Comparison of ENCODE assay signal across 19 cellular contexts in genomic region chr2:188573453-188573852, GRCh38.
DNase-seq lines count a peak whose midpoint lies in the region; ATAC-seq and TF ChIP-seq lines count a peak whose summit lies in the region.
"Had no signal": no experiment of that assay in that cellular context is flagged by ENCODE, and none has a peak within 500 bp of the region (broad histone marks: within the 10 kb centered on the region; RNA-seq: fewer than 3 reads in every experiment).

No MANE protein-coding gene starts in this region.

- no peaks in the 10 kb centered on the region for H3K9me3 ChIP-seq in gastroesophageal sphincter
- no peaks in the 10 kb centered on the region for H3K9me3 ChIP-seq in CD8-positive, alpha-beta T cell (ENCODE audit: low read length)

- H3K4me3 ChIP-seq in skeletal muscle cell (ENCODE audit: low read depth, low read length): no peak overlapping the region
- H3K4me3 ChIP-seq in gastroesophageal sphincter: no peak overlapping the region
- no peak overlapping the region for H3K4me3 ChIP-seq in CD8-positive, alpha-beta T cell (ENCODE audit: low read depth, low read length)
- H3K4me3 ChIP-seq: coronary artery had no signal

- H3K9me3 Mint-ChIP-seq in activated naive CD4-positive, alpha-beta T cell treated with anti-CD3 and anti-CD28 coated beads, Interleukin-2, amount 50 U/mL, for 72 hours: no peaks in the 10 kb centered on the region
- no peaks in the 10 kb centered on the region for H3K9me3 Mint-ChIP-seq in CD8-positive, alpha-beta T cell
- H3K9me3 Mint-ChIP-seq: nephron had no signal

- DNase-seq in HCEC 1CT (peak; percentile 5), SHP77 (lab: John Stamatoyannopoulos, UW) (peak; percentile 13 to 38), fibroblast of the conjunctiva (ENCODE audit: low read depth) (peak; percentile 35), skeletal muscle cell (ENCODE audit: low read depth) (peak; percentile 17)
- DNase-seq in activated naive CD4-positive, alpha-beta T cell treated with anti-CD3 and anti-CD28 coated beads, Interleukin-2, amount 50 U/mL, for 72 hours (ENCODE audit: low spot score in 2 of 2): no peak
- DNase-seq in stimulated activated naive CD4-positive, alpha-beta T cell treated with Interleukin-2 at 50 U/mL for 16 hours (lab: John Stamatoyannopoulos, UW): no peak
- no peak for DNase-seq in CD8-positive, alpha-beta T cell
- DNase-seq: activated T-cell treated with anti-CD3 and anti-CD28 coated beads, Interleukin-2, amount 50 U/mL, for 48 hours; foreskin keratinocyte; Karpas-422; kidney; NCI-H2107; NCI-H774 had no signal

- no peak for ATAC-seq in gastroesophageal sphincter
- no peak for ATAC-seq in activated naive CD4-positive, alpha-beta T cell treated with anti-CD3 and anti-CD28 coated beads, Interleukin-2, amount 50 U/mL, for 72 hours
- ATAC-seq in CD8-positive, alpha-beta T cell: no peak
- ATAC-seq: foreskin keratinocyte had no signal

- 80 to 92% methylated on average over 1 of the region's 1 CpG for WGBS in gastroesophageal sphincter (ENCODE audit: low coverage in 1 of 2), 2 donors

- CTCF ChIA-PET in CD8-positive, alpha-beta T cell (lab: Charles Lee): no interaction called here

- H3K27me3 Mint-ChIP-seq in CD8-positive, alpha-beta T cell (ENCODE audit: low read depth): no peaks in the 10 kb centered on the region
- H3K27me3 Mint-ChIP-seq: brain, progenitor cell of endocrine pancreas had no signal

- POLR2A ChIA-PET in CD8-positive, alpha-beta T cell (lab: Charles Lee): no interaction called here

- H3K36me3 ChIP-seq in gastroesophageal sphincter: peaks cover 0 to 20% of the 10 kb centered on the region in 2 donors
- H3K36me3 ChIP-seq in CD8-positive, alpha-beta T cell (ENCODE audit: insufficient read depth, low read length): no peaks in the 10 kb centered on the region

- H3K4me3 Mint-ChIP-seq in CD8-positive, alpha-beta T cell: no peak overlapping the region
- H3K4me3 Mint-ChIP-seq: activated naive CD8-positive, alpha-beta T cell; brain; nephron had no signal

- TF ChIP-seq CTCF in gastroesophageal sphincter (IDR thresholded peaks at IDR 0.05): no peak
- no peak for TF ChIP-seq CTCF in CD8-positive, alpha-beta T cell (IDR thresholded peaks at IDR 0.05)

- H3K27me3 ChIP-seq in gastroesophageal sphincter: no peaks in the 10 kb centered on the region
- H3K27me3 ChIP-seq in CD8-positive, alpha-beta T cell (ENCODE audit: insufficient read depth, low read length): no peaks in the 10 kb centered on the region
- H3K27me3 ChIP-seq: foreskin keratinocyte had no signal

- no peak overlapping the region for H3K27ac ChIP-seq in gastroesophageal sphincter
- H3K27ac ChIP-seq in CD8-positive, alpha-beta T cell (ENCODE audit: low read depth, low read length): no peak overlapping the region
- H3K27ac ChIP-seq: coronary artery, foreskin keratinocyte had no signal

- peaks cover 0 to 5% (median 3%) of the 10 kb centered on the region in 3 donors for H3K4me1 ChIP-seq in gastroesophageal sphincter
- no peaks in the 10 kb centered on the region for H3K4me1 ChIP-seq in CD8-positive, alpha-beta T cell (ENCODE audit: insufficient read depth, low read length)
- H3K4me1 ChIP-seq: foreskin keratinocyte had no signal

- no peak for TF ChIP-seq EP300 in gastroesophageal sphincter (IDR thresholded peaks at IDR 0.05)

- TF ChIP-seq POLR2A in gastroesophageal sphincter (IDR thresholded peaks at IDR 0.05): no peak

- no peaks in the 10 kb centered on the region for H3K4me1 Mint-ChIP-seq in CD8-positive, alpha-beta T cell (ENCODE audit: low read depth)

- no peaks in the 10 kb centered on the region for H3K36me3 Mint-ChIP-seq in activated naive CD4-positive, alpha-beta T cell treated with anti-CD3 and anti-CD28 coated beads, Interleukin-2, amount 50 U/mL, for 72 hours
- H3K36me3 Mint-ChIP-seq in CD8-positive, alpha-beta T cell: no peaks in the 10 kb centered on the region
- H3K36me3 Mint-ChIP-seq: activated naive CD8-positive, alpha-beta T cell had no signal

- H3K27ac Mint-ChIP-seq in activated naive CD4-positive, alpha-beta T cell treated with anti-CD3 and anti-CD28 coated beads, Interleukin-2, amount 50 U/mL, for 72 hours: no peak overlapping the region
- H3K27ac Mint-ChIP-seq in CD8-positive, alpha-beta T cell: no peak overlapping the region
- H3K27ac Mint-ChIP-seq: activated naive CD8-positive, alpha-beta T cell; nephron; progenitor cell of endocrine pancreas had no signal

- intact Hi-C loops in CD8-positive, alpha-beta T cell (cut with DNase I, micrococcal nuclease): no loop called here

Comparison
In these comparisons a context has a peak if more than half of its experiments do, and no peak if none do; other contexts are left out.
1. DNase-seq: peak in HCEC 1CT (single experiment), SHP77 (2 of 2), fibroblast of the conjunctiva (single experiment) and skeletal muscle cell (single experiment); none in activated naive CD4-positive, alpha-beta T cell treated with anti-CD3 and anti-CD28 coated beads, Interleukin-2, amount 50 U/mL, for 72 hours (0 of 2), stimulated activated naive CD4-positive, alpha-beta T cell treated with Interleukin-2 at 50 U/mL for 16 hours (single experiment) and CD8-positive, alpha-beta T cell (0 of 7).